In the genomic region with DNA sequence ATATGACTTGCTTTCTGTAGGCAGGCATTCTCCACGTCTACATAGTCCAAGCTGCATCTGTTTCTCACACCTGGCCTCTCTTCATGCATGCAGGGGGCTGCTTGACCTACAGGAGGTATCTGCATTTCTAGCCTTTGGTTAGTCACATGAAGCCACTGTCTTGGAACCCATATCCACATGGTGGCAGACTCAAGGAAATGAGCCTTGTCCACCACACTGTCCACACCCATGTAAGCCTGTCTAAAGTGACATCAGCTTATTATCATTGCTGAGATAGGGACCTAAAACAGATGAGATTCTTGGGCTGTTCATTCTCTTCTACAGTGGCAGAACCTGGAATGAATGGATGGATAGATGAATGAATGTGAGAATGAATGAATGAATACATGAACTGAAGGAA, we compare ENCODE assay signal across 1 cellular context.
TF ChIP-seq lines count a peak whose summit lies in the region.

No MANE protein-coding gene starts in this region.

TF ChIP-seq in A549, 52 proteins besides CTCF, POLR2A, EP300 and RAD21 (continued from another document):
- TF ChIP-seq HES2 (IDR thresholded peaks at IDR 0.05): no peak
- no peak for TF ChIP-seq EHMT2 (IDR thresholded peaks at IDR 0.05; ENCODE audit: low read depth)
- TF ChIP-seq ZSCAN20 (CRISPR knock-in tag; IDR thresholded peaks at IDR 0.05): no peak
- TF ChIP-seq CEBPB (IDR thresholded peaks at IDR 0.05): no peak
- TF ChIP-seq PHF8 (IDR thresholded peaks at IDR 0.05; ENCODE audit: borderline replicate concordance, low read depth): no peak
- TF ChIP-seq NFE2L2 (conservative IDR thresholded peaks at IDR 0.05; ENCODE audit: low read length): no peak
